ENCODE assay signal across 7 cellular contexts in genomic region chr2:24123212-24124002, GRCh38. TPM values are rescaled to one million over a fixed set of nuclear protein-coding genes. Genes with fewer than 3 reads are reported as not detected.
DNase-seq lines count a peak whose midpoint lies in the region; ATAC-seq, FAIRE-seq and TF ChIP-seq lines count a peak whose summit lies in the region.

TSS of gene FAM228B (plus strand) at chr2:24123469. CDS start at chr2:24124362, 893 bp downstream.
TSS of gene PFN4 (minus strand) at chr2:24123334. CDS start at chr2:24122535, 799 bp downstream.

- H3K36me3 Mint-ChIP-seq in T-helper 17 cell (ENCODE audit: low read depth): peaks cover 6% of the 10 kb centered on the region
- H3K36me3 Mint-ChIP-seq in astrocyte (ENCODE audit: low read depth, unreplicated experiment): peaks cover 2% of the 10 kb centered on the region

- H3K9ac ChIP-seq in astrocyte (ENCODE audit: low read length): peak within 1 kb of the TSS; percentile 93

- H3K9me3 Mint-ChIP-seq in astrocyte (ENCODE audit: unreplicated experiment): no peaks in the 10 kb centered on the region

- peak within 1 kb of the TSS; percentile 98 for H2AFZ ChIP-seq in astrocyte (ENCODE audit: low read depth, low read length)

- H3K4me1 Mint-ChIP-seq in T-helper 17 cell: peaks cover 17% of the 10 kb centered on the region
- H3K4me1 Mint-ChIP-seq in astrocyte (ENCODE audit: low read depth, unreplicated experiment): peaks cover 7% of the 10 kb centered on the region

- DNase-seq in NCI-H1417 treated with DMSO at 0.1 percent for 48 hours (lab: John Stamatoyannopoulos, UW) (peak; percentile 48), T-helper 17 cell (peak; percentile 25 to 32 (median 27)), astrocyte (ENCODE audit: low read depth) (peak; percentile 80), hippocampal formation (lab: John Stamatoyannopoulos, UW) (peak; percentile 80 to 83), retinal pigment epithelial cell (ENCODE audit: low read depth) (peak; percentile 43)

- H3K36me3 ChIP-seq in astrocyte (ENCODE audit: insufficient read depth, low read length): no peaks in the 10 kb centered on the region

- peaks cover 5% of the 10 kb centered on the region for H3K79me2 ChIP-seq in astrocyte (ENCODE audit: insufficient read depth, low read length)

- TF ChIP-seq CTCF in astrocyte (IDR thresholded peaks at IDR 0.05; ENCODE audit: insufficient read depth, low read depth, low read length) (no peak), retinal pigment epithelial cell (conservative IDR thresholded peaks at IDR 0.05; ENCODE audit: low read depth, low read length) (no peak)

- H3K9me3 ChIP-seq in T-helper 17 cell (ENCODE audit: control insufficient read depth, low read length, poor library complexity, severe bottlenecking) (no peaks in the 10 kb centered on the region), astrocyte (ENCODE audit: insufficient read depth, low read depth, low read length) (no peaks in the 10 kb centered on the region)

- no peaks in the 10 kb centered on the region for H4K20me1 ChIP-seq in astrocyte (ENCODE audit: insufficient read depth, low read length)

- H3K4me3 Mint-ChIP-seq in T-helper 17 cell (peak within 1 kb of the TSS; percentile 87), astrocyte (ENCODE audit: unreplicated experiment) (peak within 1 kb of the TSS; percentile 87)

- H3K27me3 Mint-ChIP-seq in T-helper 17 cell (no peaks in the 10 kb centered on the region), astrocyte (ENCODE audit: low read depth, unreplicated experiment) (no peaks in the 10 kb centered on the region)

- H3K27ac Mint-ChIP-seq in T-helper 17 cell (peak within 1 kb of the TSS; percentile 76), astrocyte (ENCODE audit: unreplicated experiment) (peak within 1 kb of the TSS; percentile 80)

- H3K4me1 ChIP-seq in astrocyte (ENCODE audit: insufficient read depth, low read length): peaks cover 11% of the 10 kb centered on the region

- peak; percentile 93 for ATAC-seq in GM18498 (IDR thresholded peaks at IDR 0.05; ENCODE audit: unreplicated experiment)
- ATAC-seq in HG02798 (IDR thresholded peaks at IDR 0.05; ENCODE audit: poor library complexity, unreplicated experiment): peak; percentile 94
- ATAC-seq in T-helper 17 cell: peak; percentile 89

- peak within 1 kb of the TSS; percentile 99 for H3K4me2 ChIP-seq in astrocyte (ENCODE audit: low read length)

- peak within 1 kb of the TSS; percentile 86 for H3K27ac ChIP-seq in astrocyte (ENCODE audit: low read depth, low read length)

- FAIRE-seq in astrocyte (lab: Jason Lieb, UNC): no peak

- no peaks in the 10 kb centered on the region for H3K27me3 ChIP-seq in astrocyte (ENCODE audit: insufficient read depth, low read length)

- H3K4me3 ChIP-seq in astrocyte (ENCODE audit: insufficient read depth, low read depth, low read length) (peak within 1 kb of the TSS; percentile 82), retinal pigment epithelial cell (ENCODE audit: low read length) (peak within 1 kb of the TSS; percentile 74)

RNA-seq across cellular contexts. Expression of gene FAM228B, which starts in this region (rescaled TPM):
- total RNA-seq in T-helper 17 cell (10 to 100 TPM; 10.7 to 16.2 TPM), astrocyte (9.7 and 10.4 TPM in 2 replicates)

RNA-seq across cellular contexts. Expression of gene PFN4, which starts in this region (rescaled TPM):
- not detected for total RNA-seq in T-helper 17 cell
- total RNA-seq in astrocyte: 0.48 and 0.64 TPM in 2 replicates

Comparison
In these comparisons a context has a peak if more than half of its experiments do, and no peak if none do; other contexts are left out.
1. Peak in every context shown above with its lines: DNase-seq, ATAC-seq, H3K4me3 ChIP-seq and H3K27ac ChIP-seq.
2. DNase-seq: peak in every context shown above with its lines; median percentile 82 in hippocampal formation; 80 in astrocyte; 48 in NCI-H1417 treated with DMSO at 0.1 percent for 48 hours; 43 in retinal pigment epithelial cell; 27 in T-helper 17 cell.